Comparison of ENCODE assay signal across 28 cellular contexts in genomic region chrX:51158261-51158660, GRCh38.
"Had no signal": no experiment of that assay in that cellular context is flagged by ENCODE, and none has a peak within 500 bp of the region (broad histone marks: within the 10 kb centered on the region; RNA-seq: fewer than 3 reads in every experiment).

No MANE protein-coding gene starts in this region.

- ATAC-seq: activated CD4-positive, alpha-beta T cell treated with anti-CD3 and anti-CD28 coated beads for 36 hours; activated CD8-positive, alpha-beta memory T cell treated with anti-CD3 and anti-CD28 coated beads, Interleukin-2, amount 10 ng/mL, durations not matched to agents 7 days and 5 days; activated CD8-positive, alpha-beta T cell treated with anti-CD3 and anti-CD28 coated beads, Interleukin-2, amount 10 ng/mL, durations not matched to agents 7 days and 5 days; activated naive CD4-positive, alpha-beta T cell treated with anti-CD3 and anti-CD28 coated beads, Interleukin-2, amount 50 U/mL, for 72 hours; esophagus mucosa had no signal

- DNase-seq: activated CD4-positive, alpha-beta memory T cell treated with anti-CD3 and anti-CD28 coated beads for 36 hours; activated CD4-positive, alpha-beta T cell treated with anti-CD3 and anti-CD28 coated beads for 36 hours; activated CD4-positive, alpha-beta T cell treated with anti-CD3 and anti-CD28 coated beads, Interleukin-2, amount 10 ng/mL, durations not matched to agents 24 days and 14 days; activated CD4-positive, CD25-positive, alpha-beta regulatory T cell; activated CD4-positive, CD25-positive, alpha-beta regulatory T cell treated with anti-CD3 and anti-CD28 coated beads, Interleukin-2, amount 50 U/mL, for 72 hours; activated CD8-positive, alpha-beta memory T cell treated with anti-CD3 and anti-CD28 coated beads, Interleukin-2, amount 10 ng/mL, durations not matched to agents 7 days and 5 days; activated CD8-positive, alpha-beta memory T cell treated with anti-CD3 and anti-CD28 coated beads, Interleukin-2, amount 50 U/mL, for 4 hours; activated CD8-positive, alpha-beta T cell treated with anti-CD3 and anti-CD28 coated beads, Interleukin-2, amount 10 ng/mL, durations not matched to agents 7 days and 5 days; activated gamma-delta T cell; activated naive CD4-positive, alpha-beta T cell; activated naive CD4-positive, alpha-beta T cell treated with anti-CD3 and anti-CD28 coated beads, Interleukin-2, amount 10 ng/mL, durations not matched to agents 7 days and 5 days; activated naive CD8-positive, alpha-beta T cell treated with anti-CD3 and anti-CD28 coated beads, Interleukin-2, amount 10 ng/mL, durations not matched to agents 7 days and 5 days; activated T-cell treated with anti-CD3 and anti-CD28 coated beads, Interleukin-2, amount 50 U/mL, for 1 hour; activated T-cell treated with anti-CD3 and anti-CD28 coated beads, Interleukin-2, amount 50 U/mL, for 48 hours; central memory CD4-positive, alpha-beta T cell; cerebellar nuclear complex; colonic mucosa; dorsolateral prefrontal cortex; effector memory CD4-positive, alpha-beta T cell; endodermal cell; foreskin fibroblast; T-helper 2 cell had no signal

- H3K36me3 ChIP-seq: ascending aorta, breast epithelium, cardiac muscle cell, colonic mucosa had no signal

- H3K9me3 ChIP-seq: ascending aorta, breast epithelium, colonic mucosa had no signal

- H3K36me3 Mint-ChIP-seq: activated CD4-positive, alpha-beta memory T cell treated with anti-CD3 and anti-CD28 coated beads for 36 hours; activated CD8-positive, alpha-beta memory T cell treated with anti-CD3 and anti-CD28 coated beads, Interleukin-2, amount 10 ng/mL, durations not matched to agents 7 days and 5 days; activated naive CD4-positive, alpha-beta T cell treated with anti-CD3 and anti-CD28 coated beads, Interleukin-2, amount 10 ng/mL, durations not matched to agents 7 days and 5 days; activated naive CD4-positive, alpha-beta T cell treated with anti-CD3 and anti-CD28 coated beads, Interleukin-2, amount 50 U/mL, for 72 hours; activated naive CD8-positive, alpha-beta T cell treated with anti-CD3 and anti-CD28 coated beads, Interleukin-2, amount 10 ng/mL, durations not matched to agents 7 days and 5 days; brain had no signal

- H3K27ac ChIP-seq: ascending aorta, breast epithelium, cardiac muscle cell, colonic mucosa, dorsolateral prefrontal cortex had no signal

- H3K4me1 ChIP-seq: ascending aorta, breast epithelium, colonic mucosa had no signal

- H3K4me3 Mint-ChIP-seq: activated CD4-positive, alpha-beta memory T cell treated with anti-CD3 and anti-CD28 coated beads for 36 hours; activated CD4-positive, alpha-beta T cell treated with anti-CD3 and anti-CD28 coated beads for 36 hours; activated CD4-positive, alpha-beta T cell treated with anti-CD3 and anti-CD28 coated beads, Interleukin-2, amount 10 ng/mL, durations not matched to agents 24 days and 14 days; activated CD8-positive, alpha-beta memory T cell treated with anti-CD3 and anti-CD28 coated beads, Interleukin-2, amount 10 ng/mL, durations not matched to agents 7 days and 5 days; activated CD8-positive, alpha-beta T cell treated with anti-CD3 and anti-CD28 coated beads, Interleukin-2, amount 10 ng/mL, durations not matched to agents 7 days and 5 days; activated naive CD4-positive, alpha-beta T cell treated with anti-CD3 and anti-CD28 coated beads, Interleukin-2, amount 10 ng/mL, durations not matched to agents 7 days and 5 days; activated naive CD8-positive, alpha-beta T cell treated with anti-CD3 and anti-CD28 coated beads, Interleukin-2, amount 10 ng/mL, durations not matched to agents 7 days and 5 days; brain; endodermal cell had no signal

- H3K27ac Mint-ChIP-seq: activated CD4-positive, alpha-beta memory T cell treated with anti-CD3 and anti-CD28 coated beads for 36 hours; activated CD4-positive, alpha-beta T cell treated with anti-CD3 and anti-CD28 coated beads for 36 hours; activated CD4-positive, alpha-beta T cell treated with anti-CD3 and anti-CD28 coated beads, Interleukin-2, amount 10 ng/mL, durations not matched to agents 24 days and 14 days; activated CD8-positive, alpha-beta memory T cell treated with anti-CD3 and anti-CD28 coated beads, Interleukin-2, amount 10 ng/mL, durations not matched to agents 7 days and 5 days; activated CD8-positive, alpha-beta T cell treated with anti-CD3 and anti-CD28 coated beads, Interleukin-2, amount 10 ng/mL, durations not matched to agents 7 days and 5 days; activated naive CD4-positive, alpha-beta T cell treated with anti-CD3 and anti-CD28 coated beads, Interleukin-2, amount 10 ng/mL, durations not matched to agents 7 days and 5 days; activated naive CD4-positive, alpha-beta T cell treated with anti-CD3 and anti-CD28 coated beads, Interleukin-2, amount 50 U/mL, for 72 hours; activated naive CD8-positive, alpha-beta T cell treated with anti-CD3 and anti-CD28 coated beads, Interleukin-2, amount 10 ng/mL, durations not matched to agents 7 days and 5 days; brain; endodermal cell had no signal

- H3K27me3 ChIP-seq: ascending aorta, cardiac muscle cell, colonic mucosa had no signal

- H3K4me1 Mint-ChIP-seq: activated CD4-positive, alpha-beta T cell treated with anti-CD3 and anti-CD28 coated beads, Interleukin-2, amount 10 ng/mL, durations not matched to agents 24 days and 14 days; activated CD8-positive, alpha-beta memory T cell treated with anti-CD3 and anti-CD28 coated beads, Interleukin-2, amount 10 ng/mL, durations not matched to agents 7 days and 5 days; activated naive CD4-positive, alpha-beta T cell treated with anti-CD3 and anti-CD28 coated beads, Interleukin-2, amount 10 ng/mL, durations not matched to agents 7 days and 5 days; activated naive CD8-positive, alpha-beta T cell treated with anti-CD3 and anti-CD28 coated beads, Interleukin-2, amount 10 ng/mL, durations not matched to agents 7 days and 5 days; brain; endodermal cell had no signal

- H3K27me3 Mint-ChIP-seq: activated CD4-positive, alpha-beta memory T cell treated with anti-CD3 and anti-CD28 coated beads for 36 hours; activated CD4-positive, alpha-beta T cell treated with anti-CD3 and anti-CD28 coated beads for 36 hours; activated CD4-positive, alpha-beta T cell treated with anti-CD3 and anti-CD28 coated beads, Interleukin-2, amount 10 ng/mL, durations not matched to agents 24 days and 14 days; activated CD8-positive, alpha-beta memory T cell treated with anti-CD3 and anti-CD28 coated beads, Interleukin-2, amount 10 ng/mL, durations not matched to agents 7 days and 5 days; activated naive CD4-positive, alpha-beta T cell treated with anti-CD3 and anti-CD28 coated beads, Interleukin-2, amount 10 ng/mL, durations not matched to agents 7 days and 5 days; activated naive CD8-positive, alpha-beta T cell treated with anti-CD3 and anti-CD28 coated beads, Interleukin-2, amount 10 ng/mL, durations not matched to agents 7 days and 5 days; brain had no signal

- H3K9me3 Mint-ChIP-seq: activated CD4-positive, alpha-beta memory T cell treated with anti-CD3 and anti-CD28 coated beads for 36 hours; activated CD4-positive, alpha-beta T cell treated with anti-CD3 and anti-CD28 coated beads, Interleukin-2, amount 10 ng/mL, durations not matched to agents 24 days and 14 days; activated naive CD4-positive, alpha-beta T cell treated with anti-CD3 and anti-CD28 coated beads, Interleukin-2, amount 10 ng/mL, durations not matched to agents 7 days and 5 days; activated naive CD4-positive, alpha-beta T cell treated with anti-CD3 and anti-CD28 coated beads, Interleukin-2, amount 50 U/mL, for 72 hours; activated naive CD8-positive, alpha-beta T cell treated with anti-CD3 and anti-CD28 coated beads, Interleukin-2, amount 10 ng/mL, durations not matched to agents 7 days and 5 days had no signal

- H3K4me3 ChIP-seq: ascending aorta, breast epithelium, cardiac muscle cell, colonic mucosa, dorsolateral prefrontal cortex had no signal
